11 cellular contexts compared by ENCODE assay signal in genomic region chr12:108656247-108656646, GRCh38. TPM values are rescaled to one million over a fixed set of nuclear protein-coding genes. Genes with fewer than 3 reads are reported as not detected.
A peak's percentile ranks its signal among the peaks of the same experiment; 100 is the strongest.
DNase-seq lines count a peak whose midpoint lies in the region; ATAC-seq and TF ChIP-seq lines count a peak whose summit lies in the region.
"Not testable (repeated sequence)": the region's sequence is repeated elsewhere in the genome, so short reads cannot be mapped to it uniquely, and the experiment has no call there.
"Had no signal": no experiment of that assay in that cellular context is flagged by ENCODE, and none has a peak within 500 bp of the region (broad histone marks: within the 10 kb centered on the region; RNA-seq: fewer than 3 reads in every experiment).

No MANE protein-coding gene starts in this region.

- H3K4me2 ChIP-seq in neuronal stem cell (ENCODE audit: insufficient read depth, low read length, poor library complexity, severe bottlenecking), result not testable (repeated sequence)

- H2AFZ ChIP-seq in neuronal stem cell (ENCODE audit: low read length), result not testable (repeated sequence)

- H3K14ac ChIP-seq in neuronal stem cell (ENCODE audit: low read length), result not testable (repeated sequence)

- H3K36me3 ChIP-seq in gastroesophageal sphincter (peaks cover 6 to 83% of the 10 kb centered on the region in 2 donors), left ventricle myocardium inferior (peaks cover 42% of the 10 kb centered on the region), neuronal stem cell (replicated peaks in 1 of 2; ENCODE audit: control insufficient read depth in 2 of 2, insufficient read depth in 2 of 2, low read length in 2 of 2) (peaks cover 25 to 88% of the 10 kb centered on the region in 2 donors), spleen (peaks cover 0 to 68% (median 20%) of the 10 kb centered on the region in 6 donors), tibial artery (peaks cover 34 to 48% (median 46%) of the 10 kb centered on the region in 3 donors)

- not testable (repeated sequence) for H4K91ac ChIP-seq in neuronal stem cell (ENCODE audit: low read depth, low read length, poor library complexity)

- H3K4ac ChIP-seq in neuronal stem cell (ENCODE audit: low read length), result not testable (repeated sequence)

- H2AK5ac ChIP-seq in neuronal stem cell (ENCODE audit: low read depth, low read length), result not testable (repeated sequence)

- not testable (repeated sequence) for TF ChIP-seq CTCF in HFFc6 (IDR thresholded peaks at IDR 0.05); chondrocyte (IDR thresholded peaks at IDR 0.05); gastroesophageal sphincter (IDR thresholded peaks at IDR 0.05); left ventricle myocardium inferior (IDR thresholded peaks at IDR 0.05; ENCODE audit: borderline replicate concordance); neural crest cell (conservative IDR thresholded peaks at IDR 0.05); spleen (IDR thresholded peaks at IDR 0.05 in 8 of 11, conservative IDR thresholded peaks at IDR 0.05 in 3 of 11); tibial artery (IDR thresholded peaks at IDR 0.05)

- H3K23ac ChIP-seq in neuronal stem cell (ENCODE audit: low read depth, low read length, poor library complexity), result not testable (repeated sequence)

- H3K36me3 Mint-ChIP-seq in HFFc6 (ENCODE audit: low read depth) (peaks cover 60% of the 10 kb centered on the region), chondrocyte (ENCODE audit: low read depth) (peaks cover 39% of the 10 kb centered on the region), neural crest cell (ENCODE audit: low read depth) (peaks cover 15% of the 10 kb centered on the region)

- not testable (repeated sequence) for H2BK12ac ChIP-seq in neuronal stem cell (ENCODE audit: low read length)

- not testable (repeated sequence) for H2BK15ac ChIP-seq in neuronal stem cell (ENCODE audit: low read length)

- not testable (repeated sequence) for TF ChIP-seq POLR2A in gastroesophageal sphincter (IDR thresholded peaks at IDR 0.05); spleen (IDR thresholded peaks at IDR 0.05)

- H2BK120ac ChIP-seq in neuronal stem cell (ENCODE audit: low read depth, low read length), result not testable (repeated sequence)

- H3K18ac ChIP-seq in neuronal stem cell (ENCODE audit: low read length), result not testable (repeated sequence)

- not testable (repeated sequence) for ATAC-seq in gastroesophageal sphincter

- H3K9ac ChIP-seq in neuronal stem cell (ENCODE audit: low read depth, low read length, poor library complexity), result not testable (repeated sequence)

- H4K8ac ChIP-seq in neuronal stem cell (ENCODE audit: low read depth, low read length), result not testable (repeated sequence)

- H2BK5ac ChIP-seq in neuronal stem cell (ENCODE audit: low read length), result not testable (repeated sequence)

- H3K27ac Mint-ChIP-seq in HFFc6, result peak overlapping the region; percentile 42; the same call in 1 of the 2 replicates
- H3K27ac Mint-ChIP-seq in chondrocyte (ENCODE audit: unreplicated experiment), result peak overlapping the region; percentile 49
- peak overlapping the region; percentile 35 for H3K27ac Mint-ChIP-seq in neural crest cell (ENCODE audit: unreplicated experiment)

- 92% methylated on average over 2 of the region's 24 CpGs; no CpG with 5 or more reads in 1 of the 2 donors for WGBS in gastroesophageal sphincter (ENCODE audit: low coverage in 1 of 2), 2 donors
- no CpG with 5 or more reads among the region's 24 CpGs for WGBS in neuronal stem cell (ENCODE audit: extremely low coverage in 2 of 2, insufficient read length in 2 of 2, insufficient replicate concordance in 1 of 2), 2 donors
- WGBS in spleen, 5 donors, result 93 to 97% (median 96%) methylated on average over 8 to 24 of the region's 24 CpGs

- DNase-seq in HFFc6; chondrocyte (ENCODE audit: low spot score); left ventricle myocardium inferior; neural crest cell (ENCODE audit: low read depth, low spot score); neuronal stem cell (ENCODE audit: low spot score); tibial artery: not testable (repeated sequence)
- DNase-seq in spleen, result peak; percentile 59

- not testable (repeated sequence) for TF ChIP-seq EP300 in gastroesophageal sphincter (IDR thresholded peaks at IDR 0.05)

- not testable (repeated sequence) for H3K4me3 ChIP-seq in gastroesophageal sphincter; left ventricle myocardium inferior; neuronal stem cell (ENCODE audit: low read length in 2 of 2); spleen; tibial artery

- intact Hi-C loops in left ventricle myocardium inferior (cut with micrococcal nuclease); spleen (cut with DNase I; ENCODE audit: low total_unique reads); tibial artery (cut with DNase I; ENCODE audit: low total_unique reads): not testable (repeated sequence)

- peak overlapping the region in 3 of 4 donors; percentile 29 to 64 (median 40) for H3K27ac ChIP-seq in gastroesophageal sphincter
- H3K27ac ChIP-seq in left ventricle myocardium inferior (replicated peaks), result peak overlapping the region; percentile 21
- H3K27ac ChIP-seq in neuronal stem cell (replicated peaks; ENCODE audit: low read length), result peak overlapping the region; percentile 41
- peak overlapping the region in 1 of 8 donors; percentile 14 for H3K27ac ChIP-seq in spleen
- H3K27ac ChIP-seq in tibial artery, result peak overlapping the region; percentile 30 to 39

- H3K79me1 ChIP-seq in neuronal stem cell (ENCODE audit: low read depth, low read length), result not testable (repeated sequence)

- H3K9me3 ChIP-seq in gastroesophageal sphincter; left ventricle myocardium inferior (replicated peaks); neuronal stem cell (replicated peaks in 1 of 2; ENCODE audit: control insufficient read depth in 2 of 2, insufficient read depth in 1 of 2, low read depth in 1 of 2, low read length in 2 of 2); spleen; tibial artery: not testable (repeated sequence)

- H3K27me3 ChIP-seq in gastroesophageal sphincter; left ventricle myocardium inferior (ENCODE audit: low read depth); neuronal stem cell (ENCODE audit: control insufficient read depth in 3 of 3, insufficient read depth in 3 of 3, low read depth in 1 of 3, low read length in 3 of 3); spleen (replicated peaks in 1 of 7); tibial artery: not testable (repeated sequence)

- not testable (repeated sequence) for H3K27me3 Mint-ChIP-seq in HFFc6 (ENCODE audit: insufficient read depth); chondrocyte (ENCODE audit: low read depth); neural crest cell (ENCODE audit: low read depth)

- peak overlapping the region; percentile 36; the same call in 1 of the 2 replicates for H3K4me3 Mint-ChIP-seq in HFFc6
- H3K4me3 Mint-ChIP-seq in chondrocyte (ENCODE audit: unreplicated experiment); neural crest cell: not testable (repeated sequence)

- H3K9me3 Mint-ChIP-seq in HFFc6; chondrocyte (ENCODE audit: low read depth); neural crest cell: not testable (repeated sequence)

- H3K4me1 ChIP-seq in gastroesophageal sphincter (peaks cover 3 to 38% (median 6%) of the 10 kb centered on the region in 3 donors), left ventricle myocardium inferior (peaks cover 55% of the 10 kb centered on the region), spleen (peaks cover 0 to 38% (median 9%) of the 10 kb centered on the region in 6 donors), tibial artery (peaks cover 0 to 53% (median 8%) of the 10 kb centered on the region in 4 donors)
- H3K4me1 ChIP-seq in neuronal stem cell (ENCODE audit: control insufficient read depth in 2 of 2, insufficient read depth in 1 of 2, low read depth in 1 of 2, low read length in 2 of 2), result not testable (repeated sequence)

- peaks cover 64% of the 10 kb centered on the region for H3K4me1 Mint-ChIP-seq in HFFc6 (ENCODE audit: low read depth)
- peaks cover 23% of the 10 kb centered on the region for H3K4me1 Mint-ChIP-seq in chondrocyte (ENCODE audit: low read depth)
- H3K4me1 Mint-ChIP-seq in neural crest cell, result peaks cover 15% of the 10 kb centered on the region

RNA-seq across cellular contexts. Expression of gene SELPLG, which starts 22.6 kb away (rescaled TPM):
- 1 to 10 TPM; 6.2 to 8.1 (median 7.1) TPM for total RNA-seq in HFFc6 (2021; fragmentation: NEBNext Ultra II Directional; extraction: Animal tissue kit (Norgen Biotek cat#: 25700))
- total RNA-seq in chondrocyte (2.2 to 3.2 TPM (median 2.9 TPM) in 3 replicates), gastroesophageal sphincter (10 to 100 TPM in 1 of 4 donors, 1 to 10 TPM in 3; 3.6 to 12.4 (median 5.5) TPM), left ventricle myocardium inferior (3.4 TPM), neural crest cell (0.39 and 0.51 TPM in 2 replicates), spleen (100 to 1,000 TPM in 3 of 7 donors, 10 to 100 TPM in 4; 68.4 to 220 (median 91.7) TPM)
- polyA plus RNA-seq in neuronal stem cell (2013, experiment 1 of 2), result 0.11 TPM
- 0.15 TPM for polyA plus RNA-seq in neuronal stem cell (2013, experiment 2 of 2)
- 10 to 100 TPM; 23.6 to 30.9 (median 23.7) TPM for polyA plus RNA-seq in spleen

RNA-seq across cellular contexts. Expression of gene TMEM119, which starts 58.4 kb away (rescaled TPM):
- total RNA-seq in HFFc6 (2021; fragmentation: NEBNext Ultra II Directional; extraction: Animal tissue kit (Norgen Biotek cat#: 25700)), result 10 to 100 TPM; 11.9 to 22.2 (median 19.1) TPM
- total RNA-seq in chondrocyte, result 46.7 to 122 TPM (median 48.3 TPM) in 3 replicates
- total RNA-seq in gastroesophageal sphincter, result 1 to 10 TPM; 2.3 to 5.9 (median 4.5) TPM
- total RNA-seq in left ventricle myocardium inferior, result 1.3 TPM
- 0.72 and 1.0 TPM in 2 replicates for total RNA-seq in neural crest cell
- 0.68 TPM for polyA plus RNA-seq in neuronal stem cell (2013, experiment 1 of 2)
- polyA plus RNA-seq in neuronal stem cell (2013, experiment 2 of 2), result 0.73 TPM
- total RNA-seq in spleen, result 10 to 100 TPM in 5 of 7 donors, 1 to 10 TPM in 2; 8.8 to 23.8 (median 14.1) TPM
- 10 to 100 TPM; 17.7 to 50.0 (median 34.8) TPM for polyA plus RNA-seq in spleen
- total RNA-seq: A673, Caco-2, Calu3 had no signal

Comparison
In these comparisons a context has a peak if more than half of its experiments do, and no peak if none do; other contexts are left out.
1. RNA of gene SELPLG, which starts 22.6 kb away (total RNA-seq): 68.4 to 220 TPM in spleen; 6.2 to 8.1 TPM in HFFc6, 3.6 to 12.4 TPM in gastroesophageal sphincter, 3.4 TPM in left ventricle myocardium inferior (single experiment), 2.2 to 3.2 TPM in chondrocyte and 0.39 to 0.51 TPM in neural crest cell; every median in the first group is over 4 times any median in the second.
2. Peak in every context shown above with its lines, with median percentiles within 50 percentile points of each other: H3K27ac Mint-ChIP-seq.